ENCODE assay signal across 1 cellular context in the genomic region with DNA sequence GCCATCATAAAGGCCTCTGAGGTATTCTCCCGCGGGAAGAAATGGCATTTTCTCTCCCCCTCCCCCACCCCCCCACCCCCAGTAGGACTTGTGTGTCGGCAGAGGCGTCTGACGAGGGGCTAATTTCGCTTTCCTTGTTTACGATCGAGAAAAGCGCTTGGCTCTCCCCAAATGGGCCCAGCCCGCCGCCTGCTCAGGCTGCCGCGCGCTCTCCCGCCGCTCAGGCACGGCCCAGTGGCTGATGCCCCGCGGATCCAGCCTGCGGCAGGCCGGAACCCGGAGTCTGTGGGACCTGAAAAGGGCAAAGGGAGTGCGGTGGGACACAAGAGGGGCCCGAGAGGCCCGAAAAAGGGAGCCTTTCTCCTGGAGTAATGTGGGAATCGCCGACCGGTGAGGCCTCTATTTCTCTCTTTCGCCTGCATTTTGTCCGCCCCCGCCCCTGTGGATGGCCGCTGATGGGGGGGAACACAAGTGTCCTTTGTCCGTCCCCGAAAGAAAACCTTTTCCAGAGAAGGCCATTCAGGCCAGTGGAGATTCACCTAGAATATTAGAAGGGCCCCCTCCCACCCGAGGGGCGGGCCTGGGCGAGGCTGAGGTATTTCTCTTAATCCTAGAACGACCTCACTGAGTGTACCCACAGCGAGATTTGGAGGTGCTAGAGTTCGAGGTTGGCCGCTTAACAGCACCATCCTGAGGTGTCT.
TF ChIP-seq lines count a peak whose summit lies in the region.

No MANE protein-coding gene starts in this region.

TF ChIP-seq in endothelial cell of umbilical vein, 7 proteins besides CTCF, POLR2A, EP300 and RAD21:
- no peak for TF ChIP-seq JUN (IDR thresholded peaks at IDR 0.05; ENCODE audit: borderline replicate concordance, insufficient read depth, insufficient read length, low read depth)
- TF ChIP-seq FOS (IDR thresholded peaks at IDR 0.05; ENCODE audit: borderline replicate concordance, insufficient read depth, low read length), result no peak
- TF ChIP-seq EZH2 (IDR thresholded peaks at IDR 0.05; ENCODE audit: borderline replicate concordance, low read depth, low read length, severe bottlenecking), result peak; percentile 3
